8 cellular contexts compared by ENCODE assay signal in genomic region chr10:95242581-95243317, GRCh38. TPM values are rescaled to one million over a fixed set of nuclear protein-coding genes. Genes with fewer than 3 reads are reported as not detected.
DNase-seq lines count a peak whose midpoint lies in the region; ATAC-seq and TF ChIP-seq lines count a peak whose summit lies in the region.

No MANE protein-coding gene starts in this region.

- no peak overlapping the region for H3K9ac ChIP-seq in mesendoderm (ENCODE audit: low read length)

- H2BK15ac ChIP-seq in mesendoderm (replicated peaks; ENCODE audit: low read depth), result no peak overlapping the region

- H3K9me2 ChIP-seq in OCI-LY7 (ENCODE audit: insufficient read depth, low read length), result no peaks in the 10 kb centered on the region

- intact Hi-C loops in OCI-LY7 (cut with micrococcal nuclease; ENCODE audit: unreplicated experiment), result loop anchor here (1.0 kb wide), 3 partner anchors 34 to 109 kb away; no protein-coding TSS in a partner anchor

- ATAC-seq in HG03135 (IDR thresholded peaks at IDR 0.05; ENCODE audit: unreplicated experiment), result no peak

- no peak overlapping the region for H3K27ac ChIP-seq in C4-2B
- no peak overlapping the region for H3K27ac ChIP-seq in OCI-LY7 (ENCODE audit: low read depth, low read length, poor library complexity, severe bottlenecking)
- H3K27ac ChIP-seq in mesendoderm (ENCODE audit: low read depth, low read length), result no peak overlapping the region
- no peak overlapping the region for H3K27ac ChIP-seq in effector memory CD4-positive, alpha-beta T cell (ENCODE audit: insufficient read depth, low read length, poor library complexity, severe bottlenecking)

- H3K27me3 ChIP-seq in mesendoderm (ENCODE audit: insufficient read depth, low read length, poor library complexity), result no peaks in the 10 kb centered on the region
- H3K27me3 ChIP-seq in effector memory CD4-positive, alpha-beta T cell (replicated peaks; ENCODE audit: control insufficient read depth, insufficient read depth, low read length, poor library complexity, severe bottlenecking), result no peaks in the 10 kb centered on the region

- H3K23ac ChIP-seq in mesendoderm (ENCODE audit: low read length), result no peak overlapping the region

- WGBS in mesendoderm (ENCODE audit: extremely low coverage, insufficient coverage, low lambda C conversion rate), result no CpG with 5 or more reads among the region's 8 CpGs

- TF ChIP-seq CTCF in C4-2B (conservative IDR thresholded peaks at IDR 0.05) (peak; percentile 74), GM12873 (IDR thresholded peaks at IDR 0.05; ENCODE audit: insufficient read depth, low read depth, low read length, missing control alignments) (peak; percentile 63), OCI-LY7 (conservative IDR thresholded peaks at IDR 0.05; ENCODE audit: low read length) (peak; percentile 89), chondrocyte (IDR thresholded peaks at IDR 0.05) (peak; percentile 93)

- no peak overlapping the region for H4K5ac ChIP-seq in mesendoderm (ENCODE audit: low read length)

- H2BK5ac ChIP-seq in mesendoderm (ENCODE audit: low read length), result no peak overlapping the region

- H3K36me3 Mint-ChIP-seq in chondrocyte (ENCODE audit: low read depth), result peaks cover 22% of the 10 kb centered on the region

- no peak overlapping the region for H2AK5ac ChIP-seq in mesendoderm (ENCODE audit: low read length)

- H3K9me3 ChIP-seq in OCI-LY7 (ENCODE audit: low read length), result no peaks in the 10 kb centered on the region
- H3K9me3 ChIP-seq in effector memory CD4-positive, alpha-beta T cell (ENCODE audit: control insufficient read depth, low read length), result no peaks in the 10 kb centered on the region

- H3K36me3 ChIP-seq in OCI-LY7 (ENCODE audit: insufficient read depth, low read length) (no peaks in the 10 kb centered on the region), mesendoderm (ENCODE audit: control insufficient read depth, insufficient read depth, low read length) (peaks cover 15% of the 10 kb centered on the region)
- no peaks in the 10 kb centered on the region for H3K36me3 ChIP-seq in effector memory CD4-positive, alpha-beta T cell (ENCODE audit: control insufficient read depth, insufficient read depth, low read length)

- CTCF ChIA-PET in OCI-LY7 (lab: Charles Lee; ENCODE audit: unreplicated experiment), result interaction anchor here (0.7 to 2.5 kb wide), 7 partner anchors 34 to 128 kb away, joined by 4 to 9 read pairs (median 6); no protein-coding TSS in a partner anchor

- 0 out of 2 replicates have a peak overlapping the region, but pooled peaks have one; percentile 10 for H3K4me2 ChIP-seq in OCI-LY7 (ENCODE audit: low read length)
- H3K4me2 ChIP-seq in mesendoderm (ENCODE audit: low read length), result no peak overlapping the region

- no peak overlapping the region for H3K27ac Mint-ChIP-seq in chondrocyte (ENCODE audit: unreplicated experiment)

- H3K56ac ChIP-seq in mesendoderm (ENCODE audit: low read length), result peak overlapping the region; percentile 10

- no peak overlapping the region for H3K4me3 ChIP-seq in OCI-LY7 (ENCODE audit: low read depth, low read length, poor library complexity, severe bottlenecking)
- no peak overlapping the region for H3K4me3 ChIP-seq in mesendoderm (ENCODE audit: low read length)
- H3K4me3 ChIP-seq in effector memory CD4-positive, alpha-beta T cell (ENCODE audit: insufficient read depth, low read depth, low read length, poor library complexity, severe bottlenecking), result no peak overlapping the region

- H3K4me3 Mint-ChIP-seq in chondrocyte (ENCODE audit: unreplicated experiment), result no peak overlapping the region

- H3K79me1 ChIP-seq in mesendoderm (ENCODE audit: low read length), result peaks cover 10% of the 10 kb centered on the region

- H3K4ac ChIP-seq in mesendoderm (ENCODE audit: low read depth, low read length), result no peak overlapping the region

- peaks cover 72% of the 10 kb centered on the region for H3K4me1 ChIP-seq in OCI-LY7 (ENCODE audit: insufficient read depth, low read length, poor library complexity, severe bottlenecking)
- H3K4me1 ChIP-seq in mesendoderm (ENCODE audit: control insufficient read depth, low read depth, low read length), result peaks cover 1% of the 10 kb centered on the region
- H3K4me1 ChIP-seq in effector memory CD4-positive, alpha-beta T cell (ENCODE audit: control insufficient read depth, insufficient read depth, low read length, poor library complexity, severe bottlenecking), result no peaks in the 10 kb centered on the region

- H3K4me1 Mint-ChIP-seq in chondrocyte (ENCODE audit: low read depth), result peaks cover 12% of the 10 kb centered on the region

- H3K27me3 Mint-ChIP-seq in chondrocyte (ENCODE audit: low read depth), result no peaks in the 10 kb centered on the region

- no peak overlapping the region for H4K8ac ChIP-seq in mesendoderm (ENCODE audit: low read depth, low read length)

- DNase-seq in OCI-LY7 (ENCODE audit: low spot score), result peak; percentile 69
- no peak for DNase-seq in chondrocyte (ENCODE audit: low spot score)
- DNase-seq in mesendoderm, result peak; percentile 80
- no peak for DNase-seq in effector memory CD4-positive, alpha-beta T cell
- DNase-seq in effector CD8-positive, alpha-beta T cell (lab: John Stamatoyannopoulos, UW), result no peak

- no peaks in the 10 kb centered on the region for H3K9me3 Mint-ChIP-seq in chondrocyte (ENCODE audit: low read depth)

- no peak overlapping the region for H3K18ac ChIP-seq in mesendoderm (ENCODE audit: low read length)

- no peaks in the 10 kb centered on the region for H4K20me1 ChIP-seq in OCI-LY7 (ENCODE audit: insufficient read depth, low read length)

- no TSS peak for BruUV-seq in OCI-LY7 (replicated peaks; lab: Mats Ljungman, UMichigan)

- POLR2A ChIA-PET in OCI-LY7 (lab: Charles Lee), result interaction anchor here (1.0 to 6.2 kb wide), 10 partner anchors 8 to 132 kb away, joined by 3 to 85 read pairs (median 4); no protein-coding TSS in a partner anchor

- H3K79me2 ChIP-seq in OCI-LY7 (ENCODE audit: insufficient read depth, low read depth, low read length) (no peaks in the 10 kb centered on the region), mesendoderm (ENCODE audit: control insufficient read depth, insufficient read depth, low read length) (peaks cover 2% of the 10 kb centered on the region)

- H2AFZ ChIP-seq in OCI-LY7 (ENCODE audit: low read length), result no peak overlapping the region

- no peak overlapping the region for H2BK120ac ChIP-seq in mesendoderm (ENCODE audit: low read depth, low read length)

RNA-seq across cellular contexts. Expression of gene PDLIM1, which starts 48.1 kb away (rescaled TPM):
- 22.3 and 23.1 TPM in 2 replicates for total RNA-seq in OCI-LY7 (2014; rRNA removed; shearing (Covaris generic))
- 103 and 105 TPM in 2 replicates for total RNA-seq in OCI-LY7 (2022)
- total RNA-seq in chondrocyte, result 94.1 to 113 TPM (median 110 TPM) in 3 replicates
- 212 TPM for polyA plus RNA-seq in mesendoderm (2013, experiment 1 of 2)
- 220 TPM for polyA plus RNA-seq in mesendoderm (2013, experiment 2 of 2)

RNA-seq across cellular contexts. Expression of gene ACSM6, which starts 48.7 kb away (rescaled TPM):
- not detected in 2 replicates for total RNA-seq in OCI-LY7 (2014; rRNA removed; shearing (Covaris generic))
- total RNA-seq in OCI-LY7 (2022), result not detected in 2 replicates
- total RNA-seq in chondrocyte, result not detected in 3 replicates
- 0.04 TPM for polyA plus RNA-seq in mesendoderm (2013, experiment 1 of 2)
- polyA plus RNA-seq in mesendoderm (2013, experiment 2 of 2), result 0.04 TPM

Comparison
In these comparisons a context has a peak if more than half of its experiments do, and no peak if none do; other contexts are left out.
1. DNase-seq: peak in OCI-LY7 (single experiment) and mesendoderm (single experiment); none in chondrocyte (single experiment), effector memory CD4-positive, alpha-beta T cell (0 of 3) and effector CD8-positive, alpha-beta T cell (single experiment).
2. Peak in every context shown above with its lines, with median percentiles within 50 percentile points of each other: CTCF ChIP-seq.